In the genomic region with DNA sequence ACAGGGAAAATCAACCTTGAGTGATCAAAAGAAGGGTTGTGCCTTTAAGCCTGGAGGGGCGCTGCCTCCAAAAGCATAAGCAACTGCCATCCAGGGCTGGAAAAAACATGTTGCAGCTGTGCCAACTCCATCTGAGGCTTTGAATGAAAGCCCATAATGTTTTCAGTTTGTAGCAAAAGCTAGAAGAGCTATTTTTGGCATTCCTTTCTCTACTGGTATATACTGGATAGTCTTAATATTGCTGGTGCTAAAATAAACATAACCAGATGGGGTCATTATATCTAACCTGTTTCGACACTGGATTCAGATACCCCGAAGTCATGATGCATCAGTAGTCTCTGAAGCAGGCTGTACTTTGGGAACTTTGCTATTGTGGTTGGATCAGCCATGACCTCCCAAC, we compare ENCODE assay signal across 11 cellular contexts. TPM values are rescaled to one million over a fixed set of nuclear protein-coding genes. Genes with fewer than 3 reads are reported as not detected.
DNase-seq lines count a peak whose midpoint lies in the region; ATAC-seq and TF ChIP-seq lines count a peak whose summit lies in the region.
"Had no signal": no experiment of that assay in that cellular context is flagged by ENCODE, and none has a peak within 500 bp of the region (broad histone marks: within the 10 kb centered on the region; RNA-seq: fewer than 3 reads in every experiment).

No MANE protein-coding gene starts in this region.

- no peaks in the 10 kb centered on the region for H3K9me3 ChIP-seq in adipocyte (ENCODE audit: control insufficient read depth, low read length)
- H3K9me3 ChIP-seq in smooth muscle cell (replicated peaks; ENCODE audit: low read depth) = no peaks in the 10 kb centered on the region
- H3K9me3 ChIP-seq in CD4-positive, alpha-beta T cell (ENCODE audit: control insufficient read depth, low read length) = no peaks in the 10 kb centered on the region

- peak; percentile 83 for DNase-seq in GM04503 (ENCODE audit: low read depth)
- DNase-seq in adipocyte (ENCODE audit: low read depth) = peak; percentile 69
- DNase-seq in globus pallidus (ENCODE audit: low spot score) = peak; percentile 46
- DNase-seq in smooth muscle cell (lab: John Stamatoyannopoulos, UW; ENCODE audit: unreplicated experiment) = no peak
- DNase-seq in CD4-positive, alpha-beta T cell = no peak
- DNase-seq in SW480 (ENCODE audit: low spot score) = no peak
- no peak for DNase-seq in NCI-H2196 treated with DMSO at 0.1 percent for 48 hours (lab: John Stamatoyannopoulos, UW; ENCODE audit: unreplicated experiment)
- no peak for DNase-seq in NCI-H345 (lab: John Stamatoyannopoulos, UW)
- DNase-seq: activated T-cell treated with anti-CD3 and anti-CD28 coated beads, Interleukin-2, amount 50 U/mL, for 48 hours; midbrain had no signal

- H3K4me1 ChIP-seq in adipocyte (ENCODE audit: control insufficient read depth, insufficient read depth, low read length) (peaks cover 56% of the 10 kb centered on the region), smooth muscle cell (ENCODE audit: low read depth) (peaks cover 4% of the 10 kb centered on the region)

- H3K9ac ChIP-seq in adipocyte (ENCODE audit: low read length) (peak overlapping the region; percentile 66), smooth muscle cell (ENCODE audit: low read depth) (no peak overlapping the region)

- H4K20me1 ChIP-seq in smooth muscle cell (ENCODE audit: low read depth) = peaks cover 16% of the 10 kb centered on the region

- no peak for TF ChIP-seq CTCF in smooth muscle cell (IDR thresholded peaks at IDR 0.05; ENCODE audit: borderline replicate concordance, insufficient read depth, poor library complexity, severe bottlenecking)
- TF ChIP-seq CTCF in CD4-positive, alpha-beta T cell (IDR thresholded peaks at IDR 0.05) = no peak

- peak overlapping the region; percentile 17 for H3K4me3 ChIP-seq in adipocyte (ENCODE audit: low read length)
- no peak overlapping the region for H3K4me3 ChIP-seq in smooth muscle cell

- no peaks in the 10 kb centered on the region for H3K36me3 ChIP-seq in adipocyte (ENCODE audit: control insufficient read depth, insufficient read depth, low read length, severe bottlenecking)
- no peaks in the 10 kb centered on the region for H3K36me3 ChIP-seq in smooth muscle cell (ENCODE audit: low read depth)

- H3K27ac Mint-ChIP-seq in CD4-positive, alpha-beta T cell = no peak overlapping the region
- H3K27ac Mint-ChIP-seq: T-helper 1 cell treated with Interleukin-12 subunit alpha and Interleukin-12 subunit beta and Interleukin-4 antibody, amounts not matched to agents 30 μg/mL and 1 μg/mL, for 36 hours had no signal

- intact Hi-C loops in CD4-positive, alpha-beta T cell (cut with DNase I, micrococcal nuclease) = loop anchor here in 1 of 2 experiments (5.0 kb wide), 1 partner anchor 35 kb away; no protein-coding TSS in a partner anchor

- H3K4me2 ChIP-seq in smooth muscle cell = no peak overlapping the region

- H2AFZ ChIP-seq in smooth muscle cell (ENCODE audit: low read depth) = no peak overlapping the region

- H3F3A ChIP-seq in smooth muscle cell (ENCODE audit: low read depth) = peaks cover 5% of the 10 kb centered on the region

- H3K79me2 ChIP-seq in smooth muscle cell (ENCODE audit: low read depth) = peaks cover 2% of the 10 kb centered on the region

- no peak for ATAC-seq in CD4-positive, alpha-beta T cell (ENCODE audit: poor library complexity)

- H3K36me3 Mint-ChIP-seq in CD4-positive, alpha-beta T cell (ENCODE audit: low read depth) = no peaks in the 10 kb centered on the region

- peak overlapping the region; percentile 19 for H3K27ac ChIP-seq in smooth muscle cell (ENCODE audit: low read depth)
- no peak overlapping the region for H3K27ac ChIP-seq in CD4-positive, alpha-beta T cell (ENCODE audit: low read depth, low read length)

- CTCF ChIA-PET in CD4-positive, alpha-beta T cell (lab: Charles Lee) = interaction anchor here (0.6 to 1.6 kb wide), 3 partner anchors 42 to 50 kb away, joined by 3 to 4 read pairs (median 3); no protein-coding TSS in a partner anchor

- peaks cover 28% of the 10 kb centered on the region for H3K4me1 Mint-ChIP-seq in CD4-positive, alpha-beta T cell (ENCODE audit: low read depth)

- no peak overlapping the region for H3K4me3 Mint-ChIP-seq in CD4-positive, alpha-beta T cell
- H3K4me3 Mint-ChIP-seq: T-helper 1 cell treated with Interleukin-12 subunit alpha and Interleukin-12 subunit beta and Interleukin-4 antibody, amounts not matched to agents 30 μg/mL and 1 μg/mL, for 36 hours had no signal

- H3K27me3 ChIP-seq in adipocyte (replicated peaks; ENCODE audit: control insufficient read depth, insufficient read depth, low read length) (no peaks in the 10 kb centered on the region), smooth muscle cell (ENCODE audit: low read depth) (no peaks in the 10 kb centered on the region)
- H3K27me3 ChIP-seq in CD4-positive, alpha-beta T cell (ENCODE audit: control insufficient read depth, insufficient read depth, low read length) = no peaks in the 10 kb centered on the region

- POLR2A ChIA-PET in CD4-positive, alpha-beta T cell (lab: Charles Lee) = no interaction called here

- no peaks in the 10 kb centered on the region for H3K9me3 Mint-ChIP-seq in CD4-positive, alpha-beta T cell
- H3K9me3 Mint-ChIP-seq: T-helper 1 cell treated with Interleukin-12 subunit alpha and Interleukin-12 subunit beta and Interleukin-4 antibody, amounts not matched to agents 30 μg/mL and 1 μg/mL, for 36 hours had no signal

- WGBS in smooth muscle cell (ENCODE audit: low lambda C conversion rate) = 88% methylated on average over 3 of the region's 3 CpGs

- H3K27me3 Mint-ChIP-seq in CD4-positive, alpha-beta T cell = no peaks in the 10 kb centered on the region

RNA-seq across cellular contexts. Expression of a gene that starts 25.1 kb away (rescaled TPM):
- 13.3 and 14.7 TPM in 2 replicates for total RNA-seq in smooth muscle cell
- 32.8 and 56.6 TPM in 2 replicates for polyA plus RNA-seq in smooth muscle cell
- 1 to 10 TPM; 4.0 to 5.3 TPM for total RNA-seq in CD4-positive, alpha-beta T cell

Comparison
In these comparisons a context has a peak if more than half of its experiments do, and no peak if none do; other contexts are left out.
1. DNase-seq: peak in GM04503 (single experiment), adipocyte (single experiment) and globus pallidus (single experiment); none in smooth muscle cell (single experiment), CD4-positive, alpha-beta T cell (0 of 10), SW480 (single experiment), NCI-H2196 treated with DMSO at 0.1 percent for 48 hours (single experiment) and NCI-H345 (single experiment).